In the genomic region with DNA sequence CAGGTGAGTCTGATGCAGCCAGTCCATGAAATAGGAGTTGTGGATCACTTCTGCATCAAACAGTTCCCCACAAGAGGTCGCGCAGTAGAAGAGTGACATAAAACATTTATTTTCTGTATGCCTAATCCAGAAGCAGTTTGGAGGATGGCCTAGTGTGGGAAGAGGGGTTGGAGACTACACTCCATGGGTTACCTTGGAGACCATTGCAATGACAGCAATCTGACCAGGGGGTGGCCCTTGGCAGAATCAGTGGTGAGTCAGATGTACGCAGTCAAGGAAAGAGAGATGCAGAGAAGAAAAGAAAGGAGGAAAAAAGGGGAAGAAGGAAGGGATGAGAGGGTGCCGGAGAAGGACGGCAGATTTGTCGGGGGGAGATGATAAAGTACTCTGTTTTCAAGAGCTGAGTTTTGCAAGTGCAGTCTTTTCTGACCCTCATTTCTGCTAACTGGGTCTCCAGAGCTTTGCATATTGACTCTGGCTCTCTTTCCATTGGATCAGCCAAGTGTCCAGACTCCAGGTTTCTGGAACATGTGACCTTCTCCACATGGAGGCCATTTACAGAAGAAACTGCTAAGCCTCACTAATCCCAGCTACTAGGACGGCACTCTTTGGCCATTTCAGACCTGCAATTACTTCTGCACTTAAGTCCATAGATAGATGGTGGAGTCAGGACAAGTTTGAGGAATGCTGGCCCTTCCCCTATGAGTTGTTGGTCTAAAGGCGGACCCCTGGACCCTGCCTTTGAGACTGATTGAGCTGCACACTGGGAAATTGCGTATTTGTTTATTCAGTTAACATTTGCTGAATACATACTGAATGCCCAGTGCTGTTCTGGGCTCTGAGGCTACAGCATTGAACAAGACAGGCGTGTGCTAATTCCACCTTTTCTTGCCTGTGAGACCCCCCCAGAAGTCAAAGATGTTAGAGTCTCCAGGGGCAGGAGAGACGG, we compare ENCODE assay signal across 23 cellular contexts.
"Had no signal": no experiment of that assay in that cellular context is flagged by ENCODE, and none has a peak within 500 bp of the region (broad histone marks: within the 10 kb centered on the region; RNA-seq: fewer than 3 reads in every experiment).

No MANE protein-coding gene starts in this region.

- H3K4me3 ChIP-seq: adrenal gland, body of pancreas, SJCRH30 had no signal

- H3K27me3 ChIP-seq: adrenal gland, body of pancreas, SJCRH30 had no signal

- H3K9me3 ChIP-seq: adrenal gland, body of pancreas, SJCRH30 had no signal

- H3K36me3 ChIP-seq: adrenal gland, SJCRH30 had no signal

- H3K27ac ChIP-seq: adrenal gland, body of pancreas, RWPE1, SJCRH30, VCaP had no signal

- ATAC-seq: body of pancreas, Panc1, T-helper 17 cell had no signal

- DNase-seq: activated CD4-positive, alpha-beta memory T cell treated with anti-CD3 and anti-CD28 coated beads, Interleukin-2, amount 10 ng/mL, durations not matched to agents 7 days and 5 days; activated CD4-positive, alpha-beta T cell treated with anti-CD3 and anti-CD28 coated beads, Interleukin-2, amount 10 ng/mL, durations not matched to agents 7 days and 5 days; activated CD4-positive, CD25-positive, alpha-beta regulatory T cell; activated CD8-positive, alpha-beta memory T cell treated with anti-CD3 and anti-CD28 coated beads, Interleukin-2, amount 50 U/mL, for 48 hours; activated naive CD4-positive, alpha-beta T cell treated with anti-CD3 and anti-CD28 coated beads, Interleukin-2, amount 50 U/mL, for 16 hours; activated naive CD8-positive, alpha-beta T cell treated with anti-CD3 and anti-CD28 coated beads, Interleukin-2, amount 10 ng/mL, durations not matched to agents 7 days and 5 days; activated T-cell treated with anti-CD3 and anti-CD28 coated beads, Interleukin-2, amount 50 U/mL, for 1 hour; adrenal gland; anterior cingulate cortex; body of pancreas; central memory CD4-positive, alpha-beta T cell; NCI-H1092; NCI-H1930; NCI-H345; NCI-H510A; NCI-H526 treated with DMSO at 0.1 percent for 48 hours; Right ventricle myocardium superior; SJCRH30; T-helper 17 cell; T-helper 9 cell had no signal

- H3K4me1 ChIP-seq: adrenal gland, body of pancreas, SJCRH30 had no signal
